ENCODE assay signal across 18 cellular contexts in genomic region chr6:169564453-169565240, GRCh38.
A peak's percentile ranks its signal among the peaks of the same experiment; 100 is the strongest.
DNase-seq lines count a peak whose midpoint lies in the region; ATAC-seq, FAIRE-seq and TF ChIP-seq lines count a peak whose summit lies in the region.
"Had no signal": no experiment of that assay in that cellular context is flagged by ENCODE, and none has a peak within 500 bp of the region (broad histone marks: within the 10 kb centered on the region; RNA-seq: fewer than 3 reads in every experiment).

No MANE protein-coding gene starts in this region.

- peak; percentile 54 to 63 for TF ChIP-seq RAD21 in H1 (IDR thresholded peaks at IDR 0.05 in 1 of 2, conservative IDR thresholded peaks at IDR 0.05 in 1 of 2; ENCODE audit: low read depth in 2 of 2, low read length in 2 of 2)

- no peak overlapping the region for H2BK20ac ChIP-seq in H1 (ENCODE audit: low read length)

- H3K27ac ChIP-seq in HEK293 (ENCODE audit: extremely low read depth, low read depth, low read length) (no peak overlapping the region), H1 (ENCODE audit: low read depth, low read length) (no peak overlapping the region), mesenchymal stem cell (ENCODE audit: low read length, poor library complexity, severe bottlenecking) (no peak overlapping the region), breast epithelium (no peak overlapping the region)
- H3K27ac ChIP-seq: SJCRH30 had no signal

- H3K9me3 ChIP-seq in HEK293 (ENCODE audit: control insufficient read depth, insufficient read depth, low read depth, low read length): no peaks in the 10 kb centered on the region
- H3K9me3 ChIP-seq in H1 (ENCODE audit: insufficient read depth in 2 of 2, low read depth in 1 of 2, low read length in 1 of 2): no peaks in the 10 kb centered on the region
- H3K9me3 ChIP-seq in mesenchymal stem cell (ENCODE audit: control insufficient read depth, low read length): peaks cover 7% of the 10 kb centered on the region
- no peaks in the 10 kb centered on the region for H3K9me3 ChIP-seq in breast epithelium

- H3K36me3 ChIP-seq in HEK293 (ENCODE audit: control insufficient read depth in 2 of 2, insufficient read depth in 1 of 2, low read length in 2 of 2) (peaks cover 0 to 7% of the 10 kb centered on the region in 2 experiments; a peak in 1 of 3 replicates), H1 (ENCODE audit: control insufficient read depth in 2 of 4, insufficient read depth in 4 of 4, low read length in 3 of 4) (no peaks in the 10 kb centered on the region; a peak in 2 of 8 replicates), mesenchymal stem cell (ENCODE audit: control insufficient read depth in 1 of 2, insufficient read depth in 2 of 2, low read depth in 1 of 2, low read length in 2 of 2) (peaks cover 5 to 13% of the 10 kb centered on the region in 2 experiments), breast epithelium (no peaks in the 10 kb centered on the region)
- H3K36me3 ChIP-seq: SJCRH30 had no signal

- H2BK12ac ChIP-seq in H1 (ENCODE audit: low read depth, low read length) (no peak overlapping the region), mesenchymal stem cell (ENCODE audit: low read length in 2 of 2) (no peak overlapping the region)

- H3K4ac ChIP-seq in H1 (replicated peaks; ENCODE audit: insufficient read length, low read depth, low read length) (no peak overlapping the region), mesenchymal stem cell (ENCODE audit: low read depth in 1 of 2, low read length in 2 of 2) (no peak overlapping the region)

- no peak overlapping the region for H2BK15ac ChIP-seq in H1 (ENCODE audit: low read length)
- H2BK15ac ChIP-seq in mesenchymal stem cell (ENCODE audit: low read depth, poor library complexity, severe bottlenecking): peak overlapping the region; percentile 30

- intact Hi-C loops in breast epithelium (cut with DNase I; ENCODE audit: low total_unique reads): no loop called here

- H3K4me3 ChIP-seq in HEK293 (ENCODE audit: low read depth, low read length) (no peak overlapping the region), H1 (ENCODE audit: extremely low read depth in 1 of 4, insufficient read depth in 2 of 4, low read depth in 3 of 4, low read length in 4 of 4) (no peak overlapping the region), mesenchymal stem cell (ENCODE audit: insufficient read depth in 1 of 2, low read depth in 1 of 2, low read length in 2 of 2) (no peak overlapping the region), breast epithelium (no peak overlapping the region)
- H3K4me3 ChIP-seq: SJCRH30 had no signal

- H3K4me2 ChIP-seq in H1 (ENCODE audit: insufficient read depth in 1 of 2, low read depth in 2 of 2, low read length in 2 of 2) (no peak overlapping the region), mesenchymal stem cell (ENCODE audit: low read length, poor library complexity, severe bottlenecking) (no peak overlapping the region)

- H3K14ac ChIP-seq in H1 (ENCODE audit: insufficient read length) (no peak overlapping the region), mesenchymal stem cell (ENCODE audit: low read length in 2 of 2) (no peak overlapping the region)

- H3K9ac ChIP-seq in H1 (replicated peaks in 1 of 4; ENCODE audit: extremely low read depth in 1 of 4, low read depth in 3 of 4, low read length in 3 of 4) (no peak overlapping the region), mesenchymal stem cell (ENCODE audit: low read length) (no peak overlapping the region)

- H2AK5ac ChIP-seq in H1 (ENCODE audit: low read depth, low read length): no peak overlapping the region
- no peak overlapping the region for H2AK5ac ChIP-seq in mesenchymal stem cell (ENCODE audit: low read length, severe bottlenecking)

- H2BK5ac ChIP-seq in H1 (ENCODE audit: low read depth, low read length) (no peak overlapping the region), mesenchymal stem cell (ENCODE audit: low read depth, low read length, poor library complexity, severe bottlenecking) (no peak overlapping the region)

- no peak overlapping the region for H4K5ac ChIP-seq in H1 (ENCODE audit: insufficient read length, low read depth, low read length)

- no peak for TF ChIP-seq POLR2A in H1 (IDR thresholded peaks at IDR 0.05; ENCODE audit: control extremely low read depth in 1 of 2, low read depth in 2 of 2, low read length in 2 of 2)
- TF ChIP-seq POLR2A in breast epithelium (IDR thresholded peaks at IDR 0.05): no peak

- CTCF ChIA-PET in HEK293 (lab: Yijun Ruan, JAX) (no interaction called here), H1 (lab: Charles Lee; ENCODE audit: partially characterized antibody) (interaction anchor here (0.6 kb wide), 1 partner anchor 50 kb away, joined by 3 read pairs; no protein-coding TSS in a partner anchor)

- H3K79me2 ChIP-seq in H1 (ENCODE audit: control insufficient read depth in 1 of 2, insufficient read depth in 2 of 2, low read length in 2 of 2): no peaks in the 10 kb centered on the region

- H3K79me1 ChIP-seq in H1 (ENCODE audit: low read depth, low read length): no peaks in the 10 kb centered on the region; the same call in 1 of the 2 replicates
- H3K79me1 ChIP-seq in mesenchymal stem cell (replicated peaks; ENCODE audit: low read length, poor library complexity, severe bottlenecking): peaks cover 4% of the 10 kb centered on the region

- ATAC-seq in GM19023 (IDR thresholded peaks at IDR 0.05; ENCODE audit: unreplicated experiment) (no peak), HG02970 (IDR thresholded peaks at IDR 0.05; ENCODE audit: low FRiP score, unreplicated experiment) (no peak)

- H3K27me3 ChIP-seq in H1 (replicated peaks in 1 of 4; ENCODE audit: control insufficient read depth in 3 of 4, extremely low read depth in 1 of 4, insufficient read depth in 3 of 4, low read length in 3 of 4): no peaks in the 10 kb centered on the region
- H3K27me3 ChIP-seq in mesenchymal stem cell (ENCODE audit: control insufficient read depth in 1 of 2, insufficient read depth in 1 of 2, low read length in 2 of 2): no peaks in the 10 kb centered on the region
- no peaks in the 10 kb centered on the region for H3K27me3 ChIP-seq in breast epithelium
- H3K27me3 ChIP-seq: SJCRH30 had no signal

- no peaks in the 10 kb centered on the region for H4K20me1 ChIP-seq in H1 (replicated peaks in 1 of 2; ENCODE audit: control insufficient read depth in 1 of 2, insufficient read depth in 2 of 2, low read length in 2 of 2)

- H4K8ac ChIP-seq in H1 (ENCODE audit: extremely low read depth, insufficient read depth, low read length) (no peak overlapping the region), mesenchymal stem cell (ENCODE audit: low read length) (no peak overlapping the region)

- TF ChIP-seq CTCF in GM13976 (IDR thresholded peaks at IDR 0.05; ENCODE audit: borderline replicate concordance, control extremely low read depth, extremely low read depth, insufficient read depth, missing control alignments) (no peak), HEK293 (tag by site-specific recombination; IDR thresholded peaks at IDR 0.05) (no peak), H1 (IDR thresholded peaks at IDR 0.05; ENCODE audit: control extremely low read depth in 1 of 3, insufficient read depth in 1 of 3, low read depth in 1 of 3, low read length in 3 of 3) (peak; percentile 32 to 54 (median 53); a peak in 3 of 4 replicates), breast epithelium (IDR thresholded peaks at IDR 0.05) (no peak)

- H3K4me1 ChIP-seq in HEK293 (ENCODE audit: control insufficient read depth, insufficient read depth, low read length) (no peaks in the 10 kb centered on the region), H1 (replicated peaks in 1 of 4; ENCODE audit: control insufficient read depth in 3 of 4, insufficient read depth in 4 of 4, low read length in 3 of 4) (no peaks in the 10 kb centered on the region), mesenchymal stem cell (ENCODE audit: control insufficient read depth, insufficient read depth, low read depth, low read length) (peaks cover 2% of the 10 kb centered on the region), breast epithelium (no peaks in the 10 kb centered on the region)
- H3K4me1 ChIP-seq: SJCRH30 had no signal

- no peaks in the 10 kb centered on the region for H3K23me2 ChIP-seq in H1 (ENCODE audit: low read depth, low read length)

- TF ChIP-seq EP300 in H1 (IDR thresholded peaks at IDR 0.05; ENCODE audit: borderline replicate concordance in 1 of 2, low read depth in 2 of 2, low read length in 2 of 2): no peak

- no peak overlapping the region for H4K91ac ChIP-seq in H1 (replicated peaks; ENCODE audit: insufficient read length, low read length)
- H4K91ac ChIP-seq in mesenchymal stem cell (ENCODE audit: low read length): no peak overlapping the region

- H3K23ac ChIP-seq in H1 (ENCODE audit: insufficient read length): no peak overlapping the region
- no peak overlapping the region for H3K23ac ChIP-seq in mesenchymal stem cell (ENCODE audit: low read length in 2 of 2)

- H3K18ac ChIP-seq in H1 (ENCODE audit: extremely low read depth, low read length): no peak overlapping the region
- H3K18ac ChIP-seq in mesenchymal stem cell (ENCODE audit: low read depth in 1 of 2, low read length in 2 of 2): no peak overlapping the region

- H2AFZ ChIP-seq in H1 (ENCODE audit: low read length): no peak overlapping the region
- H2AFZ ChIP-seq in mesenchymal stem cell (ENCODE audit: low read depth, low read length): no peak overlapping the region

- POLR2A ChIA-PET in HEK293 (lab: Yijun Ruan, JAX): no interaction called here
- POLR2A ChIA-PET in H1 (lab: Charles Lee; ENCODE audit: partially characterized antibody): no interaction called here

- FAIRE-seq in H1 (lab: Jason Lieb, UNC) (no peak), HTR-8/SVneo (lab: Jason Lieb, UNC) (no peak)
- FAIRE-seq: GM18507 had no signal

- no peak overlapping the region for H3K56ac ChIP-seq in H1 (replicated peaks; ENCODE audit: insufficient read length, low read depth, low read length)

- H2BK120ac ChIP-seq in H1 (replicated peaks; ENCODE audit: low read depth, low read length) (no peak overlapping the region), mesenchymal stem cell (ENCODE audit: low read depth, low read length) (no peak overlapping the region)

- 92% methylated on average over 27 of the region's 33 CpGs; no CpG with 5 or more reads in 1 of the 2 experiments for WGBS in H1 (ENCODE audit: extremely low coverage in 1 of 2, insufficient coverage in 1 of 2, insufficient read length in 1 of 2, insufficient replicate concordance in 2 of 2, low coverage in 1 of 2, low lambda C conversion rate in 2 of 2, missing lambda C conversion rate in 1 of 2), 2 experiments
- WGBS in mesenchymal stem cell: 90% methylated on average over 33 of the region's 33 CpGs

- in situ Hi-C loops in GM13976 (cut with MboI; ENCODE audit: low sequenced_read_pairs, unreplicated experiment): no loop called here

- peak; percentile 18 for DNase-seq in GM13976 (ENCODE audit: low spot score)
- no peak for DNase-seq in H1 (ENCODE audit: low read depth in 1 of 2, low spot score in 2 of 2)
- no peak for DNase-seq in mesenchymal stem cell
- no peak for DNase-seq in breast epithelium (ENCODE audit: low spot score in 2 of 2)
- no peak for DNase-seq in HTR-8/SVneo (ENCODE audit: insufficient read length, low spot score)
- DNase-seq: CD4-positive, CD25-positive, alpha-beta regulatory T cell; GOT3; MV-4-11; NCI-H1417; NCI-H1930; NCI-H446 treated with DMSO at 0.1 percent for 48 hours; NK-92 treated with Interleukin-12 subunit alpha and Interleukin-12 subunit beta, amount 100 ng/mL, for 24 hours; SJCRH30; SW 1271 had no signal

TF ChIP-seq in HEK293, 187 proteins besides CTCF, POLR2A, EP300 and RAD21 (continues in another document):
- no peak for TF ChIP-seq ZNF394 (tag by site-specific recombination; IDR thresholded peaks at IDR 0.05; ENCODE audit: borderline replicate concordance)

TF ChIP-seq in H1, 55 proteins besides CTCF, POLR2A, EP300 and RAD21:
- TF ChIP-seq MAFK (IDR thresholded peaks at IDR 0.05; ENCODE audit: low read depth, low read length): no peak

Comparison
In these comparisons a context has a peak if more than half of its experiments do, and no peak if none do; other contexts are left out.
1. CTCF ChIP-seq: peak in H1 (3 of 3); none in GM13976 (single experiment), HEK293 (single experiment) and breast epithelium (0 of 3).